8 cellular contexts compared by ENCODE assay signal in genomic region chr12:132188451-132189298, GRCh38. TPM values are rescaled to one million over a fixed set of nuclear protein-coding genes. Genes with fewer than 3 reads are reported as not detected.
DNase-seq lines count a peak whose midpoint lies in the region; ATAC-seq, FAIRE-seq and TF ChIP-seq lines count a peak whose summit lies in the region.

No MANE protein-coding gene starts in this region.

- peak in 3 of 4 donors; percentile 1 to 4 (median 4) for ATAC-seq in pancreas
- ATAC-seq in HG02759 (IDR thresholded peaks at IDR 0.05; ENCODE audit: unreplicated experiment): no peak

- DNase-seq in Calu3 (no peak), RWPE1 (ENCODE audit: low spot score) (no peak), esophagus muscularis mucosa (ENCODE audit: extremely low spot score) (no peak), pancreas (peak in 1 of 6 donors; percentile 53), iPS-NIHi7 (ENCODE audit: extremely low spot score) (no peak), UCSD-AML1 (lab: John Stamatoyannopoulos, UW; ENCODE audit: unreplicated experiment) (no peak), SW480 (ENCODE audit: low spot score) (no peak)

- H3K9me3 ChIP-seq in esophagus muscularis mucosa (peaks cover 0 to 50% (median 25%) of the 10 kb centered on the region in 4 donors), pancreas (no peaks in the 10 kb centered on the region)

- peak overlapping the region; percentile 57 to 77 (median 66) for H3K4me3 ChIP-seq in esophagus muscularis mucosa
- peak overlapping the region; percentile 23 to 59 (median 35) for H3K4me3 ChIP-seq in pancreas

- H3K4me1 Mint-ChIP-seq in Calu3 (ENCODE audit: low read depth, unreplicated experiment): peaks cover 8% of the 10 kb centered on the region

- 52% methylated on average over 28 of the region's 39 CpGs for WGBS in esophagus muscularis mucosa
- 53 to 54% methylated on average over 35 to 39 of the region's 39 CpGs for WGBS in pancreas, 2 donors

- no peaks in the 10 kb centered on the region for H3K36me3 ChIP-seq in esophagus muscularis mucosa
- no peaks in the 10 kb centered on the region for H3K36me3 ChIP-seq in pancreas

- intact Hi-C loops in Calu3 (cut with micrococcal nuclease; ENCODE audit: unreplicated experiment) (no loop called here), esophagus muscularis mucosa (cut with DNase I) (loop anchor here (2.0 kb wide), 1 partner anchor 44 kb away; the partner anchor contains the start of genes DDX51 and NOC4L), pancreas (cut with DNase I) (no loop called here)

- no peak for FAIRE-seq in pancreas (lab: Jason Lieb, UNC)

- H3K27me3 ChIP-seq in esophagus muscularis mucosa: no peaks in the 10 kb centered on the region
- no peaks in the 10 kb centered on the region for H3K27me3 ChIP-seq in pancreas

- H3K4me1 ChIP-seq in esophagus muscularis mucosa (peaks cover 9 to 25% (median 22%) of the 10 kb centered on the region in 4 donors), pancreas (peaks cover 0 to 5% (median 0%) of the 10 kb centered on the region in 3 donors)

- POLR2A ChIA-PET in RWPE1 (lab: Yijun Ruan, JAX; ENCODE audit: low non-redundant PET): no interaction called here

- TF ChIP-seq POLR2A in esophagus muscularis mucosa (IDR thresholded peaks at IDR 0.05; ENCODE audit: low read depth): no peak

- no peak for TF ChIP-seq EP300 in esophagus muscularis mucosa (IDR thresholded peaks at IDR 0.05)

- no peak for TF ChIP-seq CTCF in Calu3 (IDR thresholded peaks at IDR 0.05; ENCODE audit: unreplicated experiment)
- no peak for TF ChIP-seq CTCF in RWPE1 (conservative IDR thresholded peaks at IDR 0.05; ENCODE audit: low read depth)
- no peak for TF ChIP-seq CTCF in esophagus muscularis mucosa (IDR thresholded peaks at IDR 0.05)
- TF ChIP-seq CTCF in pancreas (IDR thresholded peaks at IDR 0.05): no peak

- TSS peak; percentile 35 for BruUV-seq in Calu3 (replicated peaks; lab: Mats Ljungman, UMichigan)

- peak overlapping the region; percentile 66 for H3K4me3 Mint-ChIP-seq in Calu3 (ENCODE audit: low read depth, unreplicated experiment)

- CTCF ChIA-PET in Calu3 (lab: Charles Lee): interaction anchor here (1.0 to 1.3 kb wide), 5 partner anchors 10 to 117 kb away, joined by 3 to 5 read pairs (median 3); no protein-coding TSS in a partner anchor
- CTCF ChIA-PET in RWPE1 (lab: Yijun Ruan, JAX): interaction anchor here (0.8 to 1.0 kb wide), 2 partner anchors 22 to 225 kb away, joined by 4 to 8 read pairs; no protein-coding TSS in a partner anchor

- H3K9me3 Mint-ChIP-seq in Calu3 (ENCODE audit: low read depth, unreplicated experiment): peaks cover 2% of the 10 kb centered on the region

- H3K27ac ChIP-seq in RWPE1 (peak overlapping the region; percentile 70), esophagus muscularis mucosa (replicated peaks in 1 of 4) (peak overlapping the region; percentile 68 to 82 (median 78)), pancreas (peak overlapping the region in 3 of 4 donors; percentile 19 to 68 (median 64))

- H3K27me3 Mint-ChIP-seq in Calu3 (ENCODE audit: unreplicated experiment): peaks cover 56% of the 10 kb centered on the region

- H3K27ac Mint-ChIP-seq in Calu3 (ENCODE audit: unreplicated experiment): peak overlapping the region; percentile 3

- peaks cover 31% of the 10 kb centered on the region for H3K36me3 Mint-ChIP-seq in Calu3 (ENCODE audit: insufficient read depth, unreplicated experiment)

RNA-seq across cellular contexts. Expression of gene NOC4L, which starts 44.4 kb away (rescaled TPM):
- total RNA-seq in Calu3 (2022): 62.5 and 67.3 TPM in 2 replicates
- total RNA-seq in esophagus muscularis mucosa: 10 to 100 TPM; 10.4 to 15.4 (median 11.5) TPM
- 10 to 100 TPM in 1 of 6 donors, 1 to 10 TPM in 5; 6.8 to 10.9 (median 8.1) TPM for total RNA-seq in pancreas
- polyA plus RNA-seq in pancreas: 10 to 100 TPM; 32.8 to 45.8 TPM

RNA-seq across cellular contexts. Expression of gene DDX51, which starts 44.6 kb away (rescaled TPM):
- 46.3 and 48.0 TPM in 2 replicates for total RNA-seq in Calu3 (2022)
- total RNA-seq in esophagus muscularis mucosa: 10 to 100 TPM in 3 of 4 donors, 1 to 10 TPM in 1; 9.1 to 12.8 (median 11.3) TPM
- 10 to 100 TPM in 4 of 6 donors, 1 to 10 TPM in 2; 7.8 to 15.6 (median 12.4) TPM for total RNA-seq in pancreas
- polyA plus RNA-seq in pancreas: 10 to 100 TPM; 32.9 to 46.7 TPM
